In genomic region chr7:107879400-107880035, GRCh38 we compare ENCODE assay signal across 1 cellular context.
A peak's percentile ranks its signal among the peaks of the same experiment; 100 is the strongest.
TF ChIP-seq lines count a peak whose summit lies in the region.

No MANE protein-coding gene starts in this region.

TF ChIP-seq in K562, 482 proteins besides CTCF, POLR2A, EP300 and RAD21 (continued from another document and continues in another):
- TF ChIP-seq SNAPC5 (CRISPR knock-in tag; IDR thresholded peaks at IDR 0.05) (no peak), ZBTB43 (CRISPR knock-in tag; IDR thresholded peaks at IDR 0.05) (no peak), MAZ (CRISPR knock-in tag; conservative IDR thresholded peaks at IDR 0.05 in 1 of 2, IDR thresholded peaks at IDR 0.05 in 1 of 2) (peak in 1 of 2 experiments; percentile 78; a peak in 2 of 4 replicates), SAP30 (IDR thresholded peaks at IDR 0.05; ENCODE audit: borderline replicate concordance, insufficient read depth, low read depth, low read length, poor library complexity, severe bottlenecking) (no peak), ZC3H4 (CRISPR knock-in tag; IDR thresholded peaks at IDR 0.05; ENCODE audit: borderline replicate concordance) (no peak), FOXA3 (CRISPR knock-in tag; conservative IDR thresholded peaks at IDR 0.05 in 1 of 2, IDR thresholded peaks at IDR 0.05 in 1 of 2) (no peak), MBD1 (CRISPR knock-in tag; IDR thresholded peaks at IDR 0.05) (no peak), ZNF316 (IDR thresholded peaks at IDR 0.05) (no peak), ZNF184 (CRISPR knock-in tag; IDR thresholded peaks at IDR 0.05) (no peak), CBX1 (IDR thresholded peaks at IDR 0.05; ENCODE audit: low read depth) (no peak), LCOR (CRISPR knock-in tag; IDR thresholded peaks at IDR 0.05) (peak; percentile 69; the same call in 1 of the 2 replicates), THRA (IDR thresholded peaks at IDR 0.05) (no peak), ZBTB9 (CRISPR knock-in tag; IDR thresholded peaks at IDR 0.05) (no peak), NCOR1 (IDR thresholded peaks at IDR 0.05) (no peak), HCFC1 (IDR thresholded peaks at IDR 0.05; ENCODE audit: low read depth, low read length) (0 out of 2 replicates have a peak, but pooled peaks have one; percentile 25), CBFB (CRISPR knock-in tag; IDR thresholded peaks at IDR 0.05) (no peak), MXD1 (CRISPR knock-in tag; IDR thresholded peaks at IDR 0.05; ENCODE audit: borderline replicate concordance, poor library complexity, severe bottlenecking) (no peak), CBX2 (IDR thresholded peaks at IDR 0.05; ENCODE audit: insufficient read depth, low read length, poor library complexity, severe bottlenecking) (no peak), ZNF140 (CRISPR knock-in tag; IDR thresholded peaks at IDR 0.05) (no peak), HLTF (IDR thresholded peaks at IDR 0.05) (no peak), CBFA2T3 (IDR thresholded peaks at IDR 0.05) (0 out of 2 replicates have a peak, but pooled peaks have one; percentile 9), NONO (IDR thresholded peaks at IDR 0.05; ENCODE audit: low read depth in 2 of 2, low read length in 1 of 2) (no peak), OTX1 (CRISPR knock-in tag; IDR thresholded peaks at IDR 0.05) (no peak), ZMIZ1 (IDR thresholded peaks at IDR 0.05; ENCODE audit: low read depth in 2 of 2, low read length in 2 of 2) (no peak), DPF2 (IDR thresholded peaks at IDR 0.05) (peak; percentile 89), KDM5B (IDR thresholded peaks at IDR 0.05; ENCODE audit: insufficient replicate concordance, low read depth, low read length) (no peak), RNF2 (IDR thresholded peaks at IDR 0.05) (no peak), ZNF644 (tag; IDR thresholded peaks at IDR 0.05; ENCODE audit: low read depth) (no peak), REST (CRISPR knock-in tag; IDR thresholded peaks at IDR 0.05; ENCODE audit: low read depth) (no peak), MTA3 (IDR thresholded peaks at IDR 0.05; ENCODE audit: borderline replicate concordance) (peak; percentile 34; the same call in 1 of the 2 replicates), HOXB6 (CRISPR knock-in tag; IDR thresholded peaks at IDR 0.05; ENCODE audit: borderline replicate concordance) (no peak), SP1 (CRISPR knock-in tag; IDR thresholded peaks at IDR 0.05) (no peak), NCOA1 (IDR thresholded peaks at IDR 0.05; ENCODE audit: low read depth) (no peak), ZC3H8 (IDR thresholded peaks at IDR 0.05) (no peak), PHF20 (IDR thresholded peaks at IDR 0.05; ENCODE audit: partially characterized antibody) (no peak), DEAF1 (CRISPR knock-in tag; IDR thresholded peaks at IDR 0.05) (peak; percentile 95), DLX4 (CRISPR knock-in tag; IDR thresholded peaks at IDR 0.05) (no peak), TRIM25 (IDR thresholded peaks at IDR 0.05; ENCODE audit: borderline replicate concordance) (no peak), PML (IDR thresholded peaks at IDR 0.05; ENCODE audit: low read length) (peak; percentile 41; the same call in 1 of the 2 replicates), ZNF41 (CRISPR knock-in tag; conservative IDR thresholded peaks at IDR 0.05) (no peak), GTF2B (IDR thresholded peaks at IDR 0.05; ENCODE audit: extremely low read depth, insufficient read length) (no peak), ARID3A (IDR thresholded peaks at IDR 0.05; ENCODE audit: borderline replicate concordance, low read depth, low read length) (peak; percentile 94)
